14 cellular contexts compared by ENCODE assay signal in the genomic region with DNA sequence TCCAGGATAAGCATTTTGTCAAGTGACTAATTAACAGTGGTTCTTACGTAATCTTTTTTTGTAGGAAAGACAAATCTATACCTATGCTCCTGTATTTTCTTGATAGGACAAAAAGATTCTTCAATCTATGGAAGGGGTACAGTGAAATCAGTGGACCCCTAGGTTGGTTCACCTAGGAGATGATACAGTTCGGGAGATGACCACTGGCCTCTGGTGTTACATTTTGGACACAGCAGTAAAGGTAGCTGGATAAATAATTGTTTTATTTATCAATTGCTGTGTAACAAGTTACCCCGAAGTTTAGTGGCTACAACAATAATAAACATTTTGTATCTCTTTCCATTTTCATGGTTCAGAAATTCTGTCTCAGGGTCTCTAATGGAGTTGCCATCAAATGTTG.
DNase-seq lines count a peak whose midpoint lies in the region; ATAC-seq and TF ChIP-seq lines count a peak whose summit lies in the region.
"Had no signal": no experiment of that assay in that cellular context is flagged by ENCODE, and none has a peak within 500 bp of the region (broad histone marks: within the 10 kb centered on the region; RNA-seq: fewer than 3 reads in every experiment).

No MANE protein-coding gene starts in this region.

- H3K4me3 Mint-ChIP-seq in activated naive CD4-positive, alpha-beta T cell treated with anti-CD3 and anti-CD28 coated beads, Interleukin-2, amount 10 ng/mL, durations not matched to agents 7 days and 5 days = no peak overlapping the region
- no peak overlapping the region for H3K4me3 Mint-ChIP-seq in naive thymus-derived CD8-positive, alpha-beta T cell
- H3K4me3 Mint-ChIP-seq: activated B cell treated with CpG ODN at 0.5 μM for 24 hours; brain; immature natural killer cell; natural killer cell treated with Interleukin-12 subunit alpha and Interleukin-12 subunit beta and Interleukin-15 and Interleukin-18, amount 100 ng/mL, for 72 hours had no signal

- H4K20me1 ChIP-seq in PC-3 (ENCODE audit: low read length) (no peaks in the 10 kb centered on the region), osteoblast (ENCODE audit: insufficient read depth, low read length) (no peaks in the 10 kb centered on the region)

- H3K4me1 ChIP-seq in PC-3 (ENCODE audit: insufficient read depth, low read length) (no peaks in the 10 kb centered on the region), osteoblast (ENCODE audit: insufficient read depth, low read length) (no peaks in the 10 kb centered on the region)

- no TSS peak for BruUV-seq in PC-3 (replicated peaks; lab: Mats Ljungman, UMichigan)

- no peaks in the 10 kb centered on the region for H3K4me1 Mint-ChIP-seq in activated naive CD4-positive, alpha-beta T cell treated with anti-CD3 and anti-CD28 coated beads, Interleukin-2, amount 10 ng/mL, durations not matched to agents 7 days and 5 days
- H3K4me1 Mint-ChIP-seq in naive thymus-derived CD8-positive, alpha-beta T cell = no peaks in the 10 kb centered on the region
- H3K4me1 Mint-ChIP-seq: activated B cell treated with CpG ODN at 0.5 μM for 24 hours, brain, immature natural killer cell had no signal

- no peaks in the 10 kb centered on the region for H3K27me3 Mint-ChIP-seq in activated naive CD4-positive, alpha-beta T cell treated with anti-CD3 and anti-CD28 coated beads, Interleukin-2, amount 10 ng/mL, durations not matched to agents 7 days and 5 days
- H3K27me3 Mint-ChIP-seq in naive thymus-derived CD8-positive, alpha-beta T cell = no peaks in the 10 kb centered on the region
- H3K27me3 Mint-ChIP-seq: activated B cell treated with CpG ODN at 0.5 μM for 24 hours; natural killer cell treated with Interleukin-12 subunit alpha and Interleukin-12 subunit beta and Interleukin-15 and Interleukin-18, amount 100 ng/mL, for 72 hours had no signal

- H2AFZ ChIP-seq in PC-3 (ENCODE audit: low read length) (no peak overlapping the region), osteoblast (ENCODE audit: low read length) (no peak overlapping the region)

- H3K9me3 ChIP-seq in PC-3 (ENCODE audit: low read length) (no peaks in the 10 kb centered on the region), osteoblast (ENCODE audit: low read depth, low read length) (no peaks in the 10 kb centered on the region)

- no peak overlapping the region for H3K27ac Mint-ChIP-seq in activated naive CD4-positive, alpha-beta T cell treated with anti-CD3 and anti-CD28 coated beads, Interleukin-2, amount 10 ng/mL, durations not matched to agents 7 days and 5 days
- no peak overlapping the region for H3K27ac Mint-ChIP-seq in naive thymus-derived CD8-positive, alpha-beta T cell
- H3K27ac Mint-ChIP-seq: activated B cell treated with CpG ODN at 0.5 μM for 24 hours; brain; immature natural killer cell; natural killer cell treated with Interleukin-12 subunit alpha and Interleukin-12 subunit beta and Interleukin-15 and Interleukin-18, amount 100 ng/mL, for 72 hours had no signal

- H3K27ac ChIP-seq in PC-3 (ENCODE audit: low read length) (no peak overlapping the region), osteoblast (ENCODE audit: low read depth, low read length) (no peak overlapping the region)
- H3K27ac ChIP-seq: skin epidermis had no signal

- POLR2A ChIA-PET in PC-3 (lab: Charles Lee; ENCODE audit: unreplicated experiment) = no interaction called here
- POLR2A ChIA-PET in naive thymus-derived CD8-positive, alpha-beta T cell (lab: Charles Lee) = no interaction called here

- H3K4me2 ChIP-seq in PC-3 (ENCODE audit: low read length) (no peak overlapping the region), osteoblast (ENCODE audit: insufficient read depth, low read length) (no peak overlapping the region)

- no peaks in the 10 kb centered on the region for H3K9me2 ChIP-seq in PC-3 (replicated peaks; ENCODE audit: low read length)

- peak; percentile 74 for ATAC-seq in PC-3
- no peak for ATAC-seq in naive thymus-derived CD8-positive, alpha-beta T cell
- ATAC-seq in GM19397 (IDR thresholded peaks at IDR 0.05; ENCODE audit: unreplicated experiment) = no peak
- ATAC-seq: natural killer cell treated with Interleukin-12 subunit alpha and Interleukin-12 subunit beta and Interleukin-15 and Interleukin-18, amount 100 ng/mL, for 72 hours had no signal

- H3F3A ChIP-seq in PC-3 (ENCODE audit: low read length, unreplicated experiment) = no peaks in the 10 kb centered on the region

- no peaks in the 10 kb centered on the region for H3K36me3 Mint-ChIP-seq in activated naive CD4-positive, alpha-beta T cell treated with anti-CD3 and anti-CD28 coated beads, Interleukin-2, amount 10 ng/mL, durations not matched to agents 7 days and 5 days
- no peaks in the 10 kb centered on the region for H3K36me3 Mint-ChIP-seq in naive thymus-derived CD8-positive, alpha-beta T cell
- H3K36me3 Mint-ChIP-seq: brain; natural killer cell treated with Interleukin-12 subunit alpha and Interleukin-12 subunit beta and Interleukin-15 and Interleukin-18, amount 100 ng/mL, for 72 hours had no signal

- TF ChIP-seq CTCF in PC-3 (conservative IDR thresholded peaks at IDR 0.05; ENCODE audit: low read depth, low read length) (peak; percentile 71), epithelial cell of esophagus (IDR thresholded peaks at IDR 0.05; ENCODE audit: insufficient read depth, low read depth, low read length, missing control alignments) (peak; percentile 28), osteoblast (IDR thresholded peaks at IDR 0.05; ENCODE audit: extremely low read depth, low read depth, low read length) (peak; percentile 42)

- H3K27me3 ChIP-seq in H7 (ENCODE audit: control insufficient read depth, insufficient read depth, low read length) (no peaks in the 10 kb centered on the region), PC-3 (ENCODE audit: low read length) (no peaks in the 10 kb centered on the region), osteoblast (ENCODE audit: insufficient read depth, low read length) (no peaks in the 10 kb centered on the region)

- intact Hi-C loops in PC-3 (cut with micrococcal nuclease) = loop anchor here (1.0 to 2.0 kb wide), 2 partner anchors 239 to 443 kb away; no protein-coding TSS in a partner anchor

- no peaks in the 10 kb centered on the region for H3K79me2 ChIP-seq in PC-3 (ENCODE audit: low read length)
- H3K79me2 ChIP-seq in osteoblast (ENCODE audit: insufficient read depth, low read length) = no peaks in the 10 kb centered on the region

- H3K36me3 ChIP-seq in H7 (replicated peaks; ENCODE audit: control insufficient read depth, insufficient read depth, low read length) = no peaks in the 10 kb centered on the region
- H3K36me3 ChIP-seq in PC-3 (ENCODE audit: low read depth, low read length) = no peaks in the 10 kb centered on the region
- H3K36me3 ChIP-seq in osteoblast (ENCODE audit: insufficient read depth, low read length) = no peaks in the 10 kb centered on the region

- CTCF ChIA-PET in PC-3 (lab: Charles Lee) = interaction anchor here (0.6 to 2.5 kb wide), 8 partner anchors 111 to 1642 kb away, joined by 3 to 37 read pairs (median 4); no protein-coding TSS in a partner anchor
- CTCF ChIA-PET in activated naive CD4-positive, alpha-beta T cell treated with anti-CD3 and anti-CD28 coated beads, Interleukin-2, amount 10 ng/mL, durations not matched to agents 7 days and 5 days (lab: Charles Lee) = no interaction called here

- no peak overlapping the region for H3K4me3 ChIP-seq in H7 (ENCODE audit: insufficient read depth, low read depth, low read length)
- H3K4me3 ChIP-seq in PC-3 (ENCODE audit: low read length) = no peak overlapping the region
- H3K4me3 ChIP-seq in epithelial cell of esophagus (ENCODE audit: low read length) = no peak overlapping the region
- no peak overlapping the region for H3K4me3 ChIP-seq in osteoblast (ENCODE audit: insufficient read depth, low read length)
- H3K4me3 ChIP-seq: skin epidermis had no signal

- peak; percentile 15 for DNase-seq in H7
- peak; percentile 42 for DNase-seq in PC-3
- no peak for DNase-seq in epithelial cell of esophagus (ENCODE audit: low read depth)
- DNase-seq in osteoblast (ENCODE audit: insufficient read length, low spot score, missing footprints) = no peak
- no peak for DNase-seq in activated naive CD4-positive, alpha-beta T cell treated with anti-CD3 and anti-CD28 coated beads, Interleukin-2, amount 10 ng/mL, durations not matched to agents 7 days and 5 days
- no peak for DNase-seq in naive thymus-derived CD8-positive, alpha-beta T cell
- DNase-seq: activated B cell treated with CpG ODN at 0.5 μM for 24 hours, immature natural killer cell, NCI-H1436 treated with DMSO at 0.1 percent for 48 hours, NCI-H748 treated with DMSO at 0.1 percent for 48 hours had no signal

- no peak overlapping the region for H3K9ac ChIP-seq in PC-3 (ENCODE audit: low read length)

- H3K9me3 Mint-ChIP-seq in activated naive CD4-positive, alpha-beta T cell treated with anti-CD3 and anti-CD28 coated beads, Interleukin-2, amount 10 ng/mL, durations not matched to agents 7 days and 5 days = no peaks in the 10 kb centered on the region
- H3K9me3 Mint-ChIP-seq in naive thymus-derived CD8-positive, alpha-beta T cell = peaks cover 0 to 7% (median 0%) of the 10 kb centered on the region in 9 donors
- H3K9me3 Mint-ChIP-seq: activated B cell treated with CpG ODN at 0.5 μM for 24 hours had no signal

Comparison
In these comparisons a context has a peak if more than half of its experiments do, and no peak if none do; other contexts are left out.
1. DNase-seq: peak in H7 (single experiment) and PC-3 (single experiment); none in epithelial cell of esophagus (single experiment), osteoblast (single experiment), activated naive CD4-positive, alpha-beta T cell treated with anti-CD3 and anti-CD28 coated beads, Interleukin-2, amount 10 ng/mL, durations not matched to agents 7 days and 5 days (single experiment) and naive thymus-derived CD8-positive, alpha-beta T cell (0 of 10).
2. Peak in every context shown above with its lines, with median percentiles within 50 percentile points of each other: CTCF ChIP-seq.